Comparison of ENCODE assay signal across 11 cellular contexts in genomic region chr5:124544366-124545055, GRCh38.
DNase-seq lines count a peak whose midpoint lies in the region; ATAC-seq and TF ChIP-seq lines count a peak whose summit lies in the region.
"Had no signal": no experiment of that assay in that cellular context is flagged by ENCODE, and none has a peak within 500 bp of the region (broad histone marks: within the 10 kb centered on the region; RNA-seq: fewer than 3 reads in every experiment).

No MANE protein-coding gene starts in this region.

- DNase-seq in M059J (ENCODE audit: low read depth) (peak; percentile 66), renal cortical epithelial cell (ENCODE audit: low read depth) (peak; percentile 85), Peyer's patch (no peak), RKO (ENCODE audit: low spot score) (no peak)
- no peak for DNase-seq in activated effector memory CD4-positive, alpha-beta T cell treated with Interleukin-2 at 50 U/mL for 16 hours
- DNase-seq: head of caudate nucleus, NCI-H1930 had no signal

- H3K27me3 ChIP-seq in Peyer's patch, result no peaks in the 10 kb centered on the region
- H3K27me3 ChIP-seq: neutrophil had no signal

- H3K4me3 ChIP-seq in Peyer's patch, result no peak overlapping the region

- no peak overlapping the region for H3K27ac ChIP-seq in Peyer's patch
- H3K27ac ChIP-seq: neutrophil had no signal

- peak; percentile 88 for ATAC-seq in GM19043 (IDR thresholded peaks at IDR 0.05; ENCODE audit: low read depth, unreplicated experiment)
- peak; percentile 98 for ATAC-seq in HG02852 (IDR thresholded peaks at IDR 0.05; ENCODE audit: unreplicated experiment)
- no peak for ATAC-seq in GM21515 (IDR thresholded peaks at IDR 0.05; ENCODE audit: unreplicated experiment)

- TF ChIP-seq POLR2A in Peyer's patch (IDR thresholded peaks at IDR 0.05), result no peak

- H3K36me3 ChIP-seq in Peyer's patch, result no peaks in the 10 kb centered on the region
- H3K36me3 ChIP-seq: neutrophil had no signal

- TF ChIP-seq CTCF in Peyer's patch (IDR thresholded peaks at IDR 0.05), result no peak

- no peaks in the 10 kb centered on the region for H3K9me3 ChIP-seq in Peyer's patch
- H3K9me3 ChIP-seq: neutrophil had no signal

- no peaks in the 10 kb centered on the region for H3K4me1 ChIP-seq in Peyer's patch

Comparison
In these comparisons a context has a peak if more than half of its experiments do, and no peak if none do; other contexts are left out.
1. DNase-seq: peak in M059J (single experiment) and renal cortical epithelial cell (single experiment); none in Peyer's patch (0 of 3), RKO (single experiment) and activated effector memory CD4-positive, alpha-beta T cell treated with Interleukin-2 at 50 U/mL for 16 hours (single experiment).